Comparison of ENCODE assay signal across 15 cellular contexts in the genomic region with DNA sequence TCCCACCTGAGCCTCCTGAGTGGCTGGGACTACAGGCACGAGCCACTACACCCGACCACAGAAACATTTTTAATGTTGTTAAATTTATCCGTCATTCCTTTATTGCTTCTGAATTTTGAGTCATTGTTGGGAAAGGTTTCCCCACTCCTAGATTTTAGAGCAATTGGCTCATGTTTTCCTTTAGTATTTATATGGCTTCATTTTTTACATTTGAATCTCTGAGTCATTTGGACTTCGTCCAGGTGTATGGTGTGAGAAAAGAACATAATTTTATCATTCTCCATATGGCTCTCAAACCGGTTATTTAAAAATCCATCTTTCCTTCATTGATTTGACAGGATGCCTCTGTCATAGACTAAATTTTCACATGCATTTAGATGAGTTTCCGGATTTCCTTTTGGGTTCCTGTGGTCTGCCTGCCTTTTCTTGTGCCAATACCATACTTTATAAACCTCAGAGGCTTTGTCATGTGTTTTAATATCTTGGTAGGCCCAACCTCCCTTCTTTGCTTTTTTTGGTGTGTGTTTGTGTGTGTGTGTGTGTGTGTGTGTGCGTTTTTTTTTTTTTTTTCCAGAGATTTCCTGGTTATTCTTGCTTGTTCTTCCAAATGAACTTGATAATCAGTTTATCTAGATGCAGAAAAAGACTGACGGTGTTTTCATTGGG. TPM values are rescaled to one million over a fixed set of nuclear protein-coding genes. Genes with fewer than 3 reads are reported as not detected.
DNase-seq lines count a peak whose midpoint lies in the region; ATAC-seq and TF ChIP-seq lines count a peak whose summit lies in the region.
"Had no signal": no experiment of that assay in that cellular context is flagged by ENCODE, and none has a peak within 500 bp of the region (broad histone marks: within the 10 kb centered on the region; RNA-seq: fewer than 3 reads in every experiment).

No MANE protein-coding gene starts in this region.

- TF ChIP-seq CTCF in PC-3 (conservative IDR thresholded peaks at IDR 0.05; ENCODE audit: low read depth, low read length) (no peak), epithelial cell of esophagus (IDR thresholded peaks at IDR 0.05; ENCODE audit: insufficient read depth, low read depth, low read length, missing control alignments) (no peak)

- H3K36me3 ChIP-seq in PC-3 (ENCODE audit: low read depth, low read length), result no peaks in the 10 kb centered on the region

- DNase-seq in HCEC 1CT (peak; percentile 78), PC-3 (peak; percentile 84), epithelial cell of esophagus (ENCODE audit: low read depth) (peak; percentile 48), superior temporal gyrus (ENCODE audit: extremely low spot score) (peak; percentile 72)
- DNase-seq in stimulated activated CD4-positive, alpha-beta T cell treated with anti-CD3 and anti-CD28 coated beads, Interleukin-2, amount 100 ng/mL, for 24 hours, result no peak
- DNase-seq in stimulated activated naive CD4-positive, alpha-beta T cell treated with Interleukin-2 at 50 U/mL for 16 hours (lab: John Stamatoyannopoulos, UW), result no peak
- DNase-seq: activated CD4-positive, alpha-beta T cell treated with anti-CD3 and anti-CD28 coated beads for 36 hours; activated T-cell treated with anti-CD3 and anti-CD28 coated beads, Interleukin-2, amount 50 U/mL, for 4 hours; Calu3; H9; NCI-H1436 treated with DMSO at 0.1 percent for 48 hours; NCI-H82; retina; substantia nigra had no signal

- H3F3A ChIP-seq in PC-3 (ENCODE audit: low read length, unreplicated experiment), result peaks cover 4% of the 10 kb centered on the region

- BruUV-seq in PC-3 (replicated peaks; lab: Mats Ljungman, UMichigan), result no TSS peak

- no peak overlapping the region for H2AFZ ChIP-seq in PC-3 (ENCODE audit: low read length)

- POLR2A ChIA-PET in PC-3 (lab: Charles Lee; ENCODE audit: unreplicated experiment), result no interaction called here

- peak; percentile 78 for ATAC-seq in PC-3
- no peak for ATAC-seq in HG02798 (IDR thresholded peaks at IDR 0.05; ENCODE audit: poor library complexity, unreplicated experiment)
- ATAC-seq: activated CD4-positive, alpha-beta T cell treated with anti-CD3 and anti-CD28 coated beads for 36 hours; activated T-cell treated with anti-CD3 and anti-CD28 coated beads, Interleukin-2, amount 50 U/mL, for 4 hours had no signal

- CTCF ChIA-PET in PC-3 (lab: Charles Lee), result no interaction called here

- H3K27me3 ChIP-seq in PC-3 (ENCODE audit: low read length), result peaks cover 16% of the 10 kb centered on the region

- H4K20me1 ChIP-seq in PC-3 (ENCODE audit: low read length), result no peaks in the 10 kb centered on the region

- H3K4me3 ChIP-seq in PC-3 (ENCODE audit: low read length), result no peak overlapping the region
- H3K4me3 ChIP-seq in epithelial cell of esophagus (ENCODE audit: low read length), result no peak overlapping the region

- H3K27ac ChIP-seq in PC-3 (ENCODE audit: low read length), result peak overlapping the region; percentile 50

- H3K4me1 ChIP-seq in PC-3 (ENCODE audit: insufficient read depth, low read length), result no peaks in the 10 kb centered on the region

- H3K79me2 ChIP-seq in PC-3 (ENCODE audit: low read length), result no peaks in the 10 kb centered on the region

- H3K9me3 ChIP-seq in PC-3 (ENCODE audit: low read length), result peaks cover 5% of the 10 kb centered on the region; the same call in 1 of the 2 replicates

- no peak overlapping the region for H3K9ac ChIP-seq in PC-3 (ENCODE audit: low read length)

- no peaks in the 10 kb centered on the region for H3K9me2 ChIP-seq in PC-3 (replicated peaks; ENCODE audit: low read length)

- intact Hi-C loops in PC-3 (cut with micrococcal nuclease), result no loop called here

- H3K4me2 ChIP-seq in PC-3 (ENCODE audit: low read length), result no peak overlapping the region

RNA-seq across cellular contexts. Expression of a gene that starts 30.9 kb away (rescaled TPM):
- total RNA-seq in PC-3 (2014; rRNA removed), result not detected in 2 replicates
- total RNA-seq: activated CD4-positive, alpha-beta T cell treated with anti-CD3 and anti-CD28 coated beads for 36 hours; Calu3; H9 had no signal

Comparison
In these comparisons a context has a peak if more than half of its experiments do, and no peak if none do; other contexts are left out.
1. DNase-seq: peak in HCEC 1CT (single experiment), PC-3 (single experiment), epithelial cell of esophagus (single experiment) and superior temporal gyrus (single experiment); none in stimulated activated CD4-positive, alpha-beta T cell treated with anti-CD3 and anti-CD28 coated beads, Interleukin-2, amount 100 ng/mL, for 24 hours (0 of 2) and stimulated activated naive CD4-positive, alpha-beta T cell treated with Interleukin-2 at 50 U/mL for 16 hours (single experiment).